Comparison of ENCODE assay signal across 8 cellular contexts in genomic region chr2:101205521-101205998, GRCh38. TPM values are rescaled to one million over a fixed set of nuclear protein-coding genes. Genes with fewer than 3 reads are reported as not detected.
DNase-seq lines count a peak whose midpoint lies in the region; ATAC-seq, FAIRE-seq and TF ChIP-seq lines count a peak whose summit lies in the region.

No MANE protein-coding gene starts in this region.

- CTCF ChIA-PET in T-cell (lab: Charles Lee), result interaction anchor here (0.6 to 2.2 kb wide), 13 partner anchors 9 to 610 kb away, joined by 3 to 42 read pairs (median 4); no protein-coding TSS in a partner anchor

- peak overlapping the region; percentile 37 to 58 (median 53) for H3K4me3 Mint-ChIP-seq in T-cell
- no peak overlapping the region for H3K4me3 Mint-ChIP-seq in astrocyte (ENCODE audit: unreplicated experiment)

- peak overlapping the region; percentile 73 to 83 for H3K27ac Mint-ChIP-seq in T-cell
- peak overlapping the region; percentile 26 for H3K27ac Mint-ChIP-seq in astrocyte (ENCODE audit: unreplicated experiment)

- ATAC-seq in T-cell (replicated peaks in 1 of 4) (peak; percentile 86 to 96 (median 94)), sciatic nerve (peak; percentile 96), HG03565 (IDR thresholded peaks at IDR 0.05; ENCODE audit: unreplicated experiment) (no peak)

- H3K36me3 Mint-ChIP-seq in T-cell (no peaks in the 10 kb centered on the region), astrocyte (ENCODE audit: low read depth, unreplicated experiment) (no peaks in the 10 kb centered on the region)

- H3K4me2 ChIP-seq in astrocyte (ENCODE audit: low read length) (peak overlapping the region; percentile 77), hepatocyte (peak overlapping the region; percentile 67)

- H4K20me1 ChIP-seq in astrocyte (ENCODE audit: insufficient read depth, low read length) (no peaks in the 10 kb centered on the region), hepatocyte (ENCODE audit: insufficient read depth, poor library complexity, severe bottlenecking) (no peaks in the 10 kb centered on the region)

- no peak for FAIRE-seq in astrocyte (lab: Jason Lieb, UNC)

- H3K4me1 Mint-ChIP-seq in T-cell (peaks cover 11 to 14% (median 13%) of the 10 kb centered on the region in 3 donors), astrocyte (ENCODE audit: low read depth, unreplicated experiment) (no peaks in the 10 kb centered on the region)

- H3K36me3 ChIP-seq in astrocyte (ENCODE audit: insufficient read depth, low read length) (no peaks in the 10 kb centered on the region), hepatocyte (replicated peaks; ENCODE audit: insufficient read depth, low read depth) (no peaks in the 10 kb centered on the region)

- TF ChIP-seq CTCF in astrocyte (IDR thresholded peaks at IDR 0.05; ENCODE audit: insufficient read depth, low read depth, low read length) (peak; percentile 52), hepatocyte (IDR thresholded peaks at IDR 0.05; ENCODE audit: poor library complexity) (peak; percentile 69)

- no peaks in the 10 kb centered on the region for H3K27me3 ChIP-seq in astrocyte (ENCODE audit: insufficient read depth, low read length)
- no peaks in the 10 kb centered on the region for H3K27me3 ChIP-seq in hepatocyte

- H3K4me1 ChIP-seq in astrocyte (ENCODE audit: insufficient read depth, low read length) (peaks cover 3% of the 10 kb centered on the region), hepatocyte (ENCODE audit: insufficient read depth) (peaks cover 5% of the 10 kb centered on the region)

- peak overlapping the region; percentile 35 for H2AFZ ChIP-seq in astrocyte (ENCODE audit: low read depth, low read length)
- peak overlapping the region; percentile 60 for H2AFZ ChIP-seq in hepatocyte

- H3K27ac ChIP-seq in astrocyte (ENCODE audit: low read depth, low read length) (no peak overlapping the region), hepatocyte (no peak overlapping the region)

- WGBS in hepatocyte (ENCODE audit: low lambda C conversion rate, missing lambda C conversion rate), result 44% methylated on average over 10 of the region's 10 CpGs

- no peaks in the 10 kb centered on the region for H3K9me2 ChIP-seq in hepatocyte (replicated peaks; ENCODE audit: insufficient read depth)

- H3K79me2 ChIP-seq in astrocyte (ENCODE audit: insufficient read depth, low read length) (no peaks in the 10 kb centered on the region), hepatocyte (no peaks in the 10 kb centered on the region)

- peak overlapping the region; percentile 40 for H3K9ac ChIP-seq in astrocyte (ENCODE audit: low read length)

- peaks cover 2 to 14% (median 7%) of the 10 kb centered on the region in 3 donors for H3K9me3 Mint-ChIP-seq in T-cell
- peaks cover 6% of the 10 kb centered on the region for H3K9me3 Mint-ChIP-seq in astrocyte (ENCODE audit: unreplicated experiment)

- peak overlapping the region; percentile 41 for H3K4me3 ChIP-seq in astrocyte (ENCODE audit: insufficient read depth, low read depth, low read length)
- H3K4me3 ChIP-seq in hepatocyte, result no peak overlapping the region

- H3K27me3 Mint-ChIP-seq in T-cell (no peaks in the 10 kb centered on the region), astrocyte (ENCODE audit: low read depth, unreplicated experiment) (no peaks in the 10 kb centered on the region)

- peak; percentile 17 for DNase-seq in activated gamma-delta T cell treated with Interleukin-2 at 50 U/mL for 16 hours
- no peak for DNase-seq in activated gamma-delta T cell (lab: John Stamatoyannopoulos, UW)
- peak; percentile 13 for DNase-seq in NCI-H128 (lab: John Stamatoyannopoulos, UW; ENCODE audit: unreplicated experiment)
- peak in 32 of 34 experiments; percentile 6 to 56 (median 30) for DNase-seq in T-cell
- peak; percentile 65 for DNase-seq in astrocyte (ENCODE audit: low read depth)
- DNase-seq in hepatocyte (ENCODE audit: low spot score), result peak; percentile 80
- DNase-seq in sciatic nerve (ENCODE audit: low spot score), result peak; percentile 71

- intact Hi-C loops in sciatic nerve (cut with DNase I), result no loop called here

- no peaks in the 10 kb centered on the region for H3K9me3 ChIP-seq in astrocyte (ENCODE audit: insufficient read depth, low read depth, low read length)
- no peaks in the 10 kb centered on the region for H3K9me3 ChIP-seq in hepatocyte (ENCODE audit: low read depth)

- POLR2A ChIA-PET in T-cell (lab: Charles Lee), result interaction anchor here in 1 of 2 donors (0.6 kb wide), 1 partner anchor 9 kb away, joined by 3 read pairs; no protein-coding TSS in a partner anchor

RNA-seq across cellular contexts. Expression of gene CNOT11, which starts 47.1 kb away (rescaled TPM):
- total RNA-seq in T-cell, result 10 to 100 TPM; 45.8 to 52.5 (median 50.7) TPM
- 36.7 and 37.0 TPM in 2 replicates for total RNA-seq in astrocyte
- total RNA-seq in hepatocyte, result 55.8 and 61.8 TPM in 2 replicates
- polyA plus RNA-seq in hepatocyte, result 57.3 and 57.7 TPM in 2 replicates
- total RNA-seq in sciatic nerve, result 24.3 TPM

RNA-seq across cellular contexts. Expression of gene TBC1D8, which starts 54.4 kb away (rescaled TPM):
- total RNA-seq in T-cell (1 to 10 TPM in 4 of 5 donors, under 1 TPM in 1; 0.40 to 2.1 (median 2.0) TPM), astrocyte (1.9 and 2.4 TPM in 2 replicates), hepatocyte (15.8 and 18.7 TPM in 2 replicates), sciatic nerve (20.1 TPM)
- 10.1 and 17.9 TPM in 2 replicates for polyA plus RNA-seq in hepatocyte
